Comparison of ENCODE assay signal across 8 cellular contexts in the genomic region with DNA sequence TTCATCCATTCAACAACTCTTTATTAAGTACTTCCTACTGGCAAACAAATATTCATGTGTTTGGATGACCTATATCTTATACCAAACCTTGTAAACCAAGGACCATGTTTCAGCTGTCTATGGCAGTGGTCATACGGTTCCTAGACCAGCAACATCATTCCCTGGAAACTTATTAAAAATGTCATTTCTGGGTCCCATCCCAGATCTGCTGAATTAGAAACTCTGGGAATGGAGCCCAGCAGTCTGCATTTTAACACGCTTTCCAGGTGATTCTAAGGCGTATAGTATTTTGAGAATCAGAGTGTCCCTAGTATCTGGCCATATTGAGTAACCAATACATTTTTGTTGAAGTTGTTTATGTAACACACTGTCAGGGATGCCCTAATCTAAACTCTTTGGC.
"Had no signal": no experiment of that assay in that cellular context is flagged by ENCODE, and none has a peak within 500 bp of the region (broad histone marks: within the 10 kb centered on the region; RNA-seq: fewer than 3 reads in every experiment).

No MANE protein-coding gene starts in this region.

- H2AFZ ChIP-seq: GM23248, GM23338 had no signal

- H3K4me1 ChIP-seq: HAP-1 had no signal

- H3K4me3 ChIP-seq: GM23248, GM23338, HAP-1 had no signal

- H3K4me2 ChIP-seq: GM23338 had no signal

- H3K27ac ChIP-seq: GM23248 had no signal

- H3K36me3 ChIP-seq: HAP-1 had no signal

- H3K9me3 ChIP-seq: HAP-1 had no signal

- DNase-seq: GM23248, GOT3, H7, H9, HCEC 1CT, HFFc6 had no signal
